13 cellular contexts compared by ENCODE assay signal in the genomic region with DNA sequence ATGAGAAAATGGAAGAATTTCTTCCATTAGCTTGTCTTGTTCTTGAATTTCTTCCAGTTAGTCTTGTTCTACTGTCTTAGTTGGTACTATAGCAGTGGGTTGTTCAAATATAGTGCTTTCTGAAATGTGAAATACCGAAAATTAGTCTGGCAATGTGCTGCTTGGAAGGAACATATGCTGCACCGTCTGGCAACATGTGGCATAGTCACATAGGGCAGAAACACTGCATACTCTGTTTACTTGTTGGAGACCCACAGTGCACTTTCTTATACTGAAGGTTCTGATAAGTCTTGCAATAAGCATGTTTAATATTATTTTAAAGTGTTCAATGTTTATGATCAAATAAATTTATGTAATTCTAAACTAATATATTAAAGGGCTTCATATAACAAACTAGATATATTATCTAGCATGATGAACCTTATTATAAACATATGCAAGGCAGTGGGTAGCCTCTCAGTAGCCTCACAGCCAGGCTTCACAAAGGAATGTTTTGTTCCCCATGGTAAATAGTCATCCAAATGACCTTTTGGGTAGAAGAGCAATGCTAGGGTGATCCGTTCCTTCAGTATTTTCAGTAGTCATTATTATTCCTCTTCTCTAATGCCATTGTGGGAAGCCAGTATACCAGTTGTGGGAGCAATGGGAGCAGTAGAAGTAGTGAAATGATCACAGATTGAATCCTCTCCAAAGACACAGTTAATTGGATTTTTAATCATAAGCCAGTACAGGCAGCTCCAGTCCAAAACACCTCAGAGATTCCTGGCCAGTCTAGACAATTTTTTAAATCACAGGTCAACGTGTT.
A peak's percentile ranks its signal among the peaks of the same experiment; 100 is the strongest.
DNase-seq lines count a peak whose midpoint lies in the region; TF ChIP-seq lines count a peak whose summit lies in the region.
"Had no signal": no experiment of that assay in that cellular context is flagged by ENCODE, and none has a peak within 500 bp of the region (broad histone marks: within the 10 kb centered on the region; RNA-seq: fewer than 3 reads in every experiment).

No MANE protein-coding gene starts in this region.

- H3K9me3 ChIP-seq in prostate gland (no peaks in the 10 kb centered on the region), smooth muscle cell (replicated peaks; ENCODE audit: low read depth) (no peaks in the 10 kb centered on the region)
- H3K9me3 ChIP-seq: SK-N-SH had no signal

- no peaks in the 10 kb centered on the region for H3F3A ChIP-seq in smooth muscle cell (ENCODE audit: low read depth)

- H3K27me3 ChIP-seq in prostate gland (replicated peaks; ENCODE audit: insufficient read depth), result no peaks in the 10 kb centered on the region
- H3K27me3 ChIP-seq in smooth muscle cell (ENCODE audit: low read depth), result no peaks in the 10 kb centered on the region

- peak overlapping the region; percentile 91 for H3K27ac ChIP-seq in VCaP
- H3K27ac ChIP-seq in prostate gland, result peak overlapping the region; percentile 63 to 67
- H3K27ac ChIP-seq in smooth muscle cell (ENCODE audit: low read depth), result no peak overlapping the region

- no peaks in the 10 kb centered on the region for H3K36me3 ChIP-seq in prostate gland
- H3K36me3 ChIP-seq in smooth muscle cell (ENCODE audit: low read depth), result no peaks in the 10 kb centered on the region

- no peaks in the 10 kb centered on the region for H3K79me2 ChIP-seq in smooth muscle cell (ENCODE audit: low read depth)

- H3K4me1 ChIP-seq in prostate gland (replicated peaks) (no peaks in the 10 kb centered on the region), smooth muscle cell (ENCODE audit: low read depth) (no peaks in the 10 kb centered on the region)

- H4K20me1 ChIP-seq in smooth muscle cell (ENCODE audit: low read depth), result no peaks in the 10 kb centered on the region

- DNase-seq in DMS 273 (lab: John Stamatoyannopoulos, UW; ENCODE audit: unreplicated experiment) (peak; percentile 90), NCI-H446 treated with DMSO at 0.1 percent for 48 hours (lab: John Stamatoyannopoulos, UW) (peak; percentile 68), prostate gland (ENCODE audit: low spot score) (no peak), smooth muscle cell (lab: John Stamatoyannopoulos, UW; ENCODE audit: unreplicated experiment) (no peak), GM10266 (ENCODE audit: extremely low spot score) (no peak), GM03348 (ENCODE audit: low spot score) (no peak)
- DNase-seq: KG1, NCI-H1105 treated with DMSO at 0.1 percent for 48 hours, NCI-H187 treated with DMSO at 0.1 percent for 48 hours, NCI-H748 treated with DMSO at 0.1 percent for 48 hours, SHP77, SK-N-SH had no signal

- no peak for TF ChIP-seq POLR2A in prostate gland (IDR thresholded peaks at IDR 0.05)

- H3K4me2 ChIP-seq in smooth muscle cell, result no peak overlapping the region
- H3K4me2 ChIP-seq: SK-N-SH had no signal

- H2AFZ ChIP-seq in smooth muscle cell (ENCODE audit: low read depth), result no peak overlapping the region

- WGBS in prostate gland, result 61% methylated on average over 4 of the region's 4 CpGs
- WGBS in smooth muscle cell (ENCODE audit: low lambda C conversion rate), result 81% methylated on average over 4 of the region's 4 CpGs

- intact Hi-C loops in prostate gland (cut with DNase I), result no loop called here

- H3K4me3 ChIP-seq in prostate gland (no peak overlapping the region), smooth muscle cell (no peak overlapping the region)

- H3K9ac ChIP-seq in smooth muscle cell (ENCODE audit: low read depth), result no peak overlapping the region
- H3K9ac ChIP-seq: SK-N-SH had no signal

- TF ChIP-seq CTCF in VCaP (conservative IDR thresholded peaks at IDR 0.05) (no peak), prostate gland (IDR thresholded peaks at IDR 0.05) (no peak), smooth muscle cell (IDR thresholded peaks at IDR 0.05; ENCODE audit: borderline replicate concordance, insufficient read depth, poor library complexity, severe bottlenecking) (no peak), GM10266 (IDR thresholded peaks at IDR 0.05; ENCODE audit: control insufficient read depth, insufficient read depth, low read depth, missing control alignments) (no peak)

Comparison
In these comparisons a context has a peak if more than half of its experiments do, and no peak if none do; other contexts are left out.
1. DNase-seq: peak in DMS 273 (single experiment) and NCI-H446 treated with DMSO at 0.1 percent for 48 hours (single experiment); none in prostate gland (single experiment), smooth muscle cell (single experiment), GM10266 (single experiment) and GM03348 (single experiment).